Comparison of ENCODE assay signal across 2 cellular contexts in the genomic region with DNA sequence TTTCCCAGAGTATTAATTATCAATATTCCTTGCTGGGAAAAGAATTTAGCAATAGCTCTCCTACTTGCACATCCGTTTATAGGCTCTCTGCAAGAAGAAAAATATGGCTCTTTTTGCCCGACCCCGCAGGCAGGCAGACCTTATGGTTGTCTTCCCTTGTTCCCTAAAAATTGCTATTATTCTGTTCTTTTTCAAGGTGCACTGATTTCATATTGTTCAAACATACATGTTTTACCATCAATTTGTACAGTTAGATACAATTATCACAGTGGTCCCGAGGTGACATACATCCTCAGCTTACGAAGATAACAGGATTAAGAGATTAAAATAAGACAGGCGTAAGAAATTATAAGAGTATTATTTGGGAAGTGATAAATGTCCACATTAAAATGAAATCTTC. TPM values are rescaled to one million over a fixed set of nuclear protein-coding genes. Genes with fewer than 3 reads are reported as not detected.
"Had no signal": no experiment of that assay in that cellular context is flagged by ENCODE, and none has a peak within 500 bp of the region (broad histone marks: within the 10 kb centered on the region; RNA-seq: fewer than 3 reads in every experiment).

No MANE protein-coding gene starts in this region.

RNA-seq across cellular contexts. Expression of gene HTR1D, which starts 6.7 kb away (rescaled TPM):
- total RNA-seq: GM23248, H4 had no signal
- polyA plus RNA-seq: GM23248 had no signal
